ENCODE assay signal across 10 cellular contexts in the genomic region with DNA sequence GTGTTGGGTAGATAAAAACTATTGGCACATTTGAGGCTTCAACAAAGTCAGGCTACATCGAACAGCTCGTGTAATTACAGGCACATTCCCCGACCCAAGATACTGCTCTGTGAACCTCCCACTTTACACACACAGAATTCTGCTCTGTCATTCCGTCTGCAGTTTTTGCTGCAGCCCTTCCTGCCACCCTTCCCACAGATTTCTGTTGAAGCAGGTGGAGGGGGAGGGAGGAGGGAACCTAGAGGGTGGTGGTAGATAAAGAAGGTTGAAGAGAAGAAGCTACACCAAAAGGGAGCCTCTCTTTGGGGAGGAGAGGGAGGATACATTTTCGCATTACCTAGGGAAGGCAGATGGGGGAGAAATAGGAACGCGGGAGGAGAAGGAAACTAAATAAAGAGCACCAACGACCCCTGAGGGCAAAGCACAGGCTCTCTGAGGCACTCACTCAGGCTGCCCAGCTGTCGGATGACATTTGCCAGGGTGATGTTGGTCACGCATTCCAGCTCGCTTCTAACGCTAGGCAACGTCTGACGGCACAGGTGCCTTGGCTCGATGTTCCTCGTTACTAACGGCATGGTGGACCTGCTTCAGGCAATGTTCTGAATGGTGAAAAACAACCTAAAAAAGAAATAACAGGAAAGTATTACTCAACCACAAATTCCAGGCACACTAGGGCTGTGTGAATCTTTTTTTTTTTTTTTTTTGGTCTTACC. TPM values are rescaled to one million over a fixed set of nuclear protein-coding genes. Genes with fewer than 3 reads are reported as not detected.
DNase-seq lines count a peak whose midpoint lies in the region; ATAC-seq and TF ChIP-seq lines count a peak whose summit lies in the region.
"Had no signal": no experiment of that assay in that cellular context is flagged by ENCODE, and none has a peak within 500 bp of the region (broad histone marks: within the 10 kb centered on the region; RNA-seq: fewer than 3 reads in every experiment).

No MANE protein-coding gene starts in this region.

- ATAC-seq in omental fat pad (ENCODE audit: low FRiP score) (peak; percentile 64), GM19463 (IDR thresholded peaks at IDR 0.05; ENCODE audit: unreplicated experiment) (no peak), HG03045 (IDR thresholded peaks at IDR 0.05; ENCODE audit: unreplicated experiment) (no peak), HG02642 (IDR thresholded peaks at IDR 0.05; ENCODE audit: poor library complexity, unreplicated experiment) (no peak), HG03520 (IDR thresholded peaks at IDR 0.05; ENCODE audit: unreplicated experiment) (no peak)

- peak overlapping the region; percentile 42 for H3K4me3 ChIP-seq in Jurkat, Clone E6-1 (ENCODE audit: low read length)

- DNase-seq in Jurkat, Clone E6-1 (ENCODE audit: low read depth, low spot score), result peak; percentile 88
- peak; percentile 51 for DNase-seq in activated CD4-positive, alpha-beta T cell treated with anti-CD3 and anti-CD28 coated beads for 48 hours
- DNase-seq in fibroblast of gingiva (ENCODE audit: low read depth), result peak; percentile 28
- no peak for DNase-seq in omental fat pad (ENCODE audit: low spot score)

- no peak for TF ChIP-seq CTCF in omental fat pad (IDR thresholded peaks at IDR 0.05)

RNA-seq across cellular contexts. Expression of a gene that starts 36.0 kb away (rescaled TPM):
- polyA plus RNA-seq in Jurkat, Clone E6-1 (2012; ENCODE audit: insufficient read depth, insufficient read length), result 3.3 TPM
- 1 to 10 TPM in 1 of 4 donors, under 1 TPM in 2, not detected in 1; 0.19 to 1.3 (median 0.65) TPM for total RNA-seq in omental fat pad

RNA-seq across cellular contexts. Expression of a gene that starts 45.3 kb away (rescaled TPM):
- polyA plus RNA-seq in Jurkat, Clone E6-1 (2012; ENCODE audit: insufficient read depth, insufficient read length), result not detected
- not detected for total RNA-seq in omental fat pad
- total RNA-seq: glomerular endothelial cell, HT1080 had no signal

RNA-seq across cellular contexts. Expression of a gene that starts 53.8 kb away (rescaled TPM):
- not detected for polyA plus RNA-seq in Jurkat, Clone E6-1 (2012; ENCODE audit: insufficient read depth, insufficient read length)
- total RNA-seq in omental fat pad, result 100 to 1,000 TPM in 1 of 4 donors, 10 to 100 TPM in 3; 33.1 to 451 (median 75.9) TPM
- total RNA-seq: glomerular endothelial cell, HT1080 had no signal
